In the genomic region with DNA sequence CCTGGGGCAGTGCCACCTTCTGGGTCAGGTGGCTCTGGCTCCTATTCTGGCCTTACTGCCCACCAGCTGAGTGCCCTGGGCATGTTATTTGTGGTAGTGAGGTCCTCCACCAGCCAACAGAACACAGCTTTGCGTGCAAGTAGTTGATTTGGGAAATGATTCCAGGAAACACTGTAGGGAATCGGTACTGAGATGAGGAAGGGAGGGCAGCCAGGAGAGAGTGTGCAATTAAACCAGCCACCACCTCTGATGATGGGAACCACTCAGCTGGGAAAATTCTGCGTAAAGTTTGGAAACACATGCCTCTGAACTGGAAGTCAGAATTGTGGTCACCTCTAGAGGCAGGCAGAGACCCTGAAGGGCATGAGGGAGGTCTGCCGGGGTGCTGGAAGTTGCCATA, we compare ENCODE assay signal across 26 cellular contexts. TPM values are rescaled to one million over a fixed set of nuclear protein-coding genes. Genes with fewer than 3 reads are reported as not detected.
"Had no signal": no experiment of that assay in that cellular context is flagged by ENCODE, and none has a peak within 500 bp of the region (broad histone marks: within the 10 kb centered on the region; RNA-seq: fewer than 3 reads in every experiment).

No MANE protein-coding gene starts in this region.

- H3K27me3 Mint-ChIP-seq: activated CD4-positive, alpha-beta T cell treated with anti-CD3 and anti-CD28 coated beads, Interleukin-2, amount 10 ng/mL, durations not matched to agents 7 days and 5 days had no signal

- H3K27me3 ChIP-seq: cardiac muscle cell, MG63 had no signal

- H3K4me3 ChIP-seq: cardiac muscle cell, MG63 had no signal

- H3K9me3 Mint-ChIP-seq: activated CD4-positive, alpha-beta memory T cell treated with anti-CD3 and anti-CD28 coated beads for 36 hours; activated CD4-positive, alpha-beta T cell treated with anti-CD3 and anti-CD28 coated beads, Interleukin-2, amount 10 ng/mL, durations not matched to agents 7 days and 5 days; activated naive CD4-positive, alpha-beta T cell treated with anti-CD3 and anti-CD28 coated beads, Interleukin-2, amount 50 U/mL, for 72 hours; activated T-cell treated with anti-CD3 and anti-CD28 coated beads, Interleukin-2, amount 50 U/mL, for 4 hours had no signal

- ATAC-seq: activated naive CD4-positive, alpha-beta T cell treated with anti-CD3 and anti-CD28 coated beads, Interleukin-2, amount 50 U/mL, for 72 hours; activated T-cell treated with anti-CD3 and anti-CD28 coated beads, Interleukin-2, amount 50 U/mL, for 4 hours; Panc1; Right ventricle myocardium inferior had no signal

- H3K9me3 ChIP-seq: MG63, SK-N-SH had no signal

- H3K4me3 Mint-ChIP-seq: activated CD4-positive, alpha-beta memory T cell treated with anti-CD3 and anti-CD28 coated beads for 36 hours; activated CD4-positive, alpha-beta T cell treated with anti-CD3 and anti-CD28 coated beads, Interleukin-2, amount 10 ng/mL, durations not matched to agents 7 days and 5 days; activated T-cell treated with anti-CD3 and anti-CD28 coated beads, Interleukin-2, amount 50 U/mL, for 4 hours had no signal

- H3K9ac ChIP-seq: SK-N-SH had no signal

- H3K36me3 Mint-ChIP-seq: activated CD4-positive, alpha-beta memory T cell treated with anti-CD3 and anti-CD28 coated beads for 36 hours; activated naive CD4-positive, alpha-beta T cell treated with anti-CD3 and anti-CD28 coated beads, Interleukin-2, amount 50 U/mL, for 72 hours had no signal

- H3K4me1 Mint-ChIP-seq: activated CD4-positive, alpha-beta T cell treated with anti-CD3 and anti-CD28 coated beads, Interleukin-2, amount 10 ng/mL, durations not matched to agents 7 days and 5 days had no signal

- H3K4me2 ChIP-seq: SK-N-SH had no signal

- H3K27ac ChIP-seq: brain microvascular endothelial cell, cardiac muscle cell, VCaP had no signal

- DNase-seq: activated CD4-positive, alpha-beta memory T cell treated with anti-CD3 and anti-CD28 coated beads for 36 hours; activated CD4-positive, alpha-beta T cell treated with anti-CD3 and anti-CD28 coated beads, Interleukin-2, amount 10 ng/mL, durations not matched to agents 7 days and 5 days; activated CD4-positive, CD25-positive, alpha-beta regulatory T cell; activated CD8-positive, alpha-beta memory T cell treated with anti-CD3 and anti-CD28 coated beads for 24 hours; activated effector memory CD4-positive, alpha-beta T cell treated with anti-CD3 and anti-CD28 coated beads, Interleukin-2, amount 50 U/mL, for 16 hours; activated naive CD4-positive, alpha-beta T cell treated with Interleukin-2 at 50 U/mL for 16 hours; activated T-cell treated with anti-CD3 and anti-CD28 coated beads, Interleukin-2, amount 50 U/mL, for 4 hours; brain microvascular endothelial cell; MG63; NCI-H1092 treated with DMSO at 0.1 percent for 48 hours; NCI-H1417 treated with DMSO at 0.1 percent for 48 hours; NCI-H1694; NCI-H2029 treated with DMSO at 0.1 percent for 48 hours; NCI-H510A treated with DMSO at 0.1 percent for 48 hours; NCI-H69; NK-92 treated with Interleukin-12 subunit alpha and Interleukin-12 subunit beta, amount 100 ng/mL, for 24 hours; OCI-M1; RPMI8226; SK-N-SH; T-helper 1 cell had no signal

- H3K27ac Mint-ChIP-seq: activated CD4-positive, alpha-beta memory T cell treated with anti-CD3 and anti-CD28 coated beads for 36 hours; activated CD4-positive, alpha-beta T cell treated with anti-CD3 and anti-CD28 coated beads, Interleukin-2, amount 10 ng/mL, durations not matched to agents 7 days and 5 days; activated naive CD4-positive, alpha-beta T cell treated with anti-CD3 and anti-CD28 coated beads, Interleukin-2, amount 50 U/mL, for 72 hours had no signal

- H3K36me3 ChIP-seq: brain microvascular endothelial cell, cardiac muscle cell, MG63 had no signal

RNA-seq across cellular contexts. Expression of a gene that starts 0.5 kb away (rescaled TPM):
- total RNA-seq: activated CD4-positive, alpha-beta memory T cell treated with anti-CD3 and anti-CD28 coated beads for 36 hours; activated CD4-positive, alpha-beta T cell treated with anti-CD3 and anti-CD28 coated beads, Interleukin-2, amount 10 ng/mL, durations not matched to agents 7 days and 5 days; activated naive CD4-positive, alpha-beta T cell treated with anti-CD3 and anti-CD28 coated beads, Interleukin-2, amount 50 U/mL, for 72 hours; cardiac muscle cell; T-helper 2 cell treated with Interferon-gamma antibody and Interleukin-4, amounts not matched to agents 100 ng/mL and 5 ng/mL, for 36 hours had no signal
- polyA plus RNA-seq: cardiac muscle cell had no signal

RNA-seq across cellular contexts. Expression of a gene that starts 42.8 kb away (rescaled TPM):
- total RNA-seq: activated CD4-positive, alpha-beta memory T cell treated with anti-CD3 and anti-CD28 coated beads for 36 hours; activated CD4-positive, alpha-beta T cell treated with anti-CD3 and anti-CD28 coated beads, Interleukin-2, amount 10 ng/mL, durations not matched to agents 7 days and 5 days; activated naive CD4-positive, alpha-beta T cell treated with anti-CD3 and anti-CD28 coated beads, Interleukin-2, amount 50 U/mL, for 72 hours; activated T-cell treated with anti-CD3 and anti-CD28 coated beads, Interleukin-2, amount 50 U/mL, for 4 hours; cardiac muscle cell; Right ventricle myocardium inferior; T-helper 2 cell treated with Interferon-gamma antibody and Interleukin-4, amounts not matched to agents 100 ng/mL and 5 ng/mL, for 36 hours had no signal
- polyA plus RNA-seq: cardiac muscle cell, SK-N-SH had no signal
